In the genomic region with DNA sequence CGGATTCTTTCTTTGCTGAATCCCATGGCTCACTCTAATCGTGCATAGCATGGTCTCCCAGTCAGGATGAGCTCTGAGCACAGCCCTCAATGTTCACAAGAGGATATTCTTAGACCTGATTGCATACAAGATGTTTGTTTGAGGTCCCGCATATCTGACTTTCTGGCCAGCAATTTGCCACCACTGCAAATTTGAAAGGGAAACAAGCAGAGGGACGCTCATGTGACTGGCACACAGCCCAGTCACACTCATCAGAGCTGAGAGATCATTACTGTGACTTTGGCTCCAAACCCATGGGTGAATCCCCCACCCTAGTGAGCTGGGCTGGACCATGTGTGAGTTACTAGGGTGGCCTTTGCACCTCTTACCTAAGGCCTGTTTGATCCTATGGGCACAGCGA, we compare ENCODE assay signal across 11 cellular contexts. TPM values are rescaled to one million over a fixed set of nuclear protein-coding genes. Genes with fewer than 3 reads are reported as not detected.
DNase-seq lines count a peak whose midpoint lies in the region; ATAC-seq and TF ChIP-seq lines count a peak whose summit lies in the region.
"Had no signal": no experiment of that assay in that cellular context is flagged by ENCODE, and none has a peak within 500 bp of the region (broad histone marks: within the 10 kb centered on the region; RNA-seq: fewer than 3 reads in every experiment).

No MANE protein-coding gene starts in this region.

- no peak for TF ChIP-seq EP300 in sigmoid colon (IDR thresholded peaks at IDR 0.05)

- no peaks in the 10 kb centered on the region for H3K36me3 ChIP-seq in sigmoid colon

- H3K27me3 ChIP-seq in sigmoid colon = no peaks in the 10 kb centered on the region

- no peak for TF ChIP-seq POLR2A in sigmoid colon (IDR thresholded peaks at IDR 0.05)
- no peak for TF ChIP-seq POLR2A in erythroblast (IDR thresholded peaks at IDR 0.05; ENCODE audit: low read length)

- H3K4me1 ChIP-seq in sigmoid colon = no peaks in the 10 kb centered on the region

- peak overlapping the region in 1 of 4 donors; percentile 38 for H3K27ac ChIP-seq in sigmoid colon

- TF ChIP-seq CTCF in sigmoid colon (IDR thresholded peaks at IDR 0.05) = no peak

- intact Hi-C loops in sigmoid colon (cut with DNase I) = no loop called here

- ATAC-seq in GM18520 (IDR thresholded peaks at IDR 0.05; ENCODE audit: unreplicated experiment) (peak; percentile 72), GM19328 (IDR thresholded peaks at IDR 0.05; ENCODE audit: unreplicated experiment) (no peak), GM18517 (IDR thresholded peaks at IDR 0.05; ENCODE audit: unreplicated experiment) (no peak)
- ATAC-seq: HCT116; naive thymus-derived CD8-positive, alpha-beta T cell had no signal

- no peaks in the 10 kb centered on the region for H3K9me3 ChIP-seq in sigmoid colon

- 22 to 49% methylated on average over 5 of the region's 5 CpGs for WGBS in sigmoid colon, 2 donors

- no peak overlapping the region for H3K4me3 ChIP-seq in sigmoid colon

- DNase-seq in NCI-H345 treated with DMSO at 0.1 percent for 48 hours (lab: John Stamatoyannopoulos, UW; ENCODE audit: unreplicated experiment) = peak; percentile 20
- DNase-seq in fibroblast of peridontal ligament (ENCODE audit: extremely low read depth) = peak; percentile 73
- DNase-seq in sigmoid colon = peak; percentile 74
- no peak for DNase-seq in erythroblast (lab: John Stamatoyannopoulos, UW)
- DNase-seq in NK-92 treated with Interleukin-12 subunit alpha and Interleukin-12 subunit beta, amount 100 ng/mL, for 24 hours (lab: John Stamatoyannopoulos, UW) = no peak
- DNase-seq: naive thymus-derived CD8-positive, alpha-beta T cell had no signal

RNA-seq across cellular contexts. Expression of a gene that starts 9.9 kb away (rescaled TPM):
- 1 to 10 TPM in 1 of 4 donors, not detected in 3; 1.6 TPM for total RNA-seq in sigmoid colon
- not detected for polyA plus RNA-seq in sigmoid colon
- total RNA-seq: M059J had no signal
- polyA plus RNA-seq: naive thymus-derived CD8-positive, alpha-beta T cell had no signal

RNA-seq across cellular contexts. Expression of a gene that starts 44.3 kb away (rescaled TPM):
- not detected for total RNA-seq in sigmoid colon
- not detected for polyA plus RNA-seq in sigmoid colon
- total RNA-seq: M059J had no signal

Comparison
In these comparisons a context has a peak if more than half of its experiments do, and no peak if none do; other contexts are left out.
1. DNase-seq: peak in NCI-H345 treated with DMSO at 0.1 percent for 48 hours (single experiment), fibroblast of peridontal ligament (single experiment) and sigmoid colon (single experiment); none in erythroblast (0 of 2) and NK-92 treated with Interleukin-12 subunit alpha and Interleukin-12 subunit beta, amount 100 ng/mL, for 24 hours (single experiment).